In genomic region chrX:12981880-12982279, GRCh38 we compare ENCODE assay signal across 12 cellular contexts. TPM values are rescaled to one million over a fixed set of nuclear protein-coding genes. Genes with fewer than 3 reads are reported as not detected.
DNase-seq lines count a peak whose midpoint lies in the region; ATAC-seq and TF ChIP-seq lines count a peak whose summit lies in the region.
"Had no signal": no experiment of that assay in that cellular context is flagged by ENCODE, and none has a peak within 500 bp of the region (broad histone marks: within the 10 kb centered on the region; RNA-seq: fewer than 3 reads in every experiment).

No MANE protein-coding gene starts in this region.

- H3K36me3 ChIP-seq in CD4-positive, alpha-beta memory T cell (ENCODE audit: insufficient read depth, low read length) = no peaks in the 10 kb centered on the region
- H3K36me3 ChIP-seq in thyroid gland = no peaks in the 10 kb centered on the region
- H3K36me3 ChIP-seq: Peyer's patch had no signal

- intact Hi-C loops in CD4-positive, alpha-beta memory T cell (cut with micrococcal nuclease) = no loop called here
- intact Hi-C loops in thyroid gland (cut with DNase I) = no loop called here

- peak overlapping the region; percentile 46 for H3K27ac ChIP-seq in CD4-positive, alpha-beta memory T cell (ENCODE audit: low read depth, low read length)
- H3K27ac ChIP-seq in thyroid gland = peak overlapping the region in 1 of 3 donors; percentile 8

- no peak overlapping the region for H3K4me3 ChIP-seq in CD4-positive, alpha-beta memory T cell (ENCODE audit: low read length in 2 of 2)
- H3K4me3 ChIP-seq in thyroid gland (replicated peaks in 1 of 3) = no peak overlapping the region
- H3K4me3 ChIP-seq: lung, Peyer's patch had no signal

- peaks cover 14 to 23% of the 10 kb centered on the region in 2 donors for H3K36me3 Mint-ChIP-seq in CD4-positive, alpha-beta memory T cell
- H3K36me3 Mint-ChIP-seq in IgD-negative memory B cell = peaks cover 13% of the 10 kb centered on the region
- H3K36me3 Mint-ChIP-seq in memory B cell = peaks cover 6% of the 10 kb centered on the region

- no peaks in the 10 kb centered on the region for H3K27me3 ChIP-seq in CD4-positive, alpha-beta memory T cell (ENCODE audit: insufficient read depth, low read length)
- H3K27me3 ChIP-seq in thyroid gland = no peaks in the 10 kb centered on the region
- H3K27me3 ChIP-seq: Peyer's patch had no signal

- CTCF ChIA-PET in CD4-positive, alpha-beta memory T cell (lab: Charles Lee; ENCODE audit: partially characterized antibody) = interaction anchor here (0.9 to 4.8 kb wide), 6 partner anchors 31 to 110 kb away, joined by 3 to 23 read pairs (median 3); no protein-coding TSS in a partner anchor

- no peaks in the 10 kb centered on the region for H3K9me3 ChIP-seq in CD4-positive, alpha-beta memory T cell (ENCODE audit: control insufficient read depth in 1 of 2, low read length in 2 of 2)
- H3K9me3 ChIP-seq in thyroid gland = no peaks in the 10 kb centered on the region
- H3K9me3 ChIP-seq: Peyer's patch had no signal

- peak overlapping the region; percentile 92 to 100 (median 96) for H3K27ac Mint-ChIP-seq in CD4-positive, alpha-beta memory T cell
- H3K27ac Mint-ChIP-seq in IgD-negative memory B cell = peak overlapping the region in 1 of 3 donors; percentile 49
- peak overlapping the region; percentile 74 for H3K27ac Mint-ChIP-seq in memory B cell

- TF ChIP-seq CTCF in thyroid gland (IDR thresholded peaks at IDR 0.05) = no peak

- peak; percentile 29 to 59 (median 47) for DNase-seq in CD4-positive, alpha-beta memory T cell
- peak; percentile 15 for DNase-seq in UCSD-AML1 (lab: John Stamatoyannopoulos, UW; ENCODE audit: unreplicated experiment)
- no peak for DNase-seq in memory B cell (ENCODE audit: low spot score in 2 of 2)
- no peak for DNase-seq in NCI-H345 treated with DMSO at 0.1 percent for 48 hours (lab: John Stamatoyannopoulos, UW; ENCODE audit: unreplicated experiment)
- DNase-seq in DMS 273 (lab: John Stamatoyannopoulos, UW; ENCODE audit: unreplicated experiment) = no peak
- DNase-seq in stimulated activated naive CD8-positive, alpha-beta T cell treated with anti-CD3 and anti-CD28 coated beads, Interleukin-15, Interleukin-2, amounts not matched to agents 100 U/mL and 50 U/mL, for 24 hours = no peak
- DNase-seq in thyroid gland = no peak
- DNase-seq: glutamatergic neuron, NCI-H2029 treated with DMSO at 0.1 percent for 48 hours, Peyer's patch had no signal

- TF ChIP-seq POLR2A in thyroid gland (IDR thresholded peaks at IDR 0.05) = no peak

- H3K4me3 Mint-ChIP-seq in CD4-positive, alpha-beta memory T cell = peak overlapping the region; percentile 60 to 92 (median 74)
- H3K4me3 Mint-ChIP-seq in IgD-negative memory B cell (peak overlapping the region in 3 of 4 donors; percentile 10 to 81 (median 79)), memory B cell (peak overlapping the region; percentile 60)

- H3K4me1 ChIP-seq in CD4-positive, alpha-beta memory T cell (ENCODE audit: insufficient read depth, low read length) = peaks cover 85% of the 10 kb centered on the region
- no peaks in the 10 kb centered on the region for H3K4me1 ChIP-seq in thyroid gland
- H3K4me1 ChIP-seq: Peyer's patch had no signal

- peaks cover 0 to 4% (median 0%) of the 10 kb centered on the region in 8 donors for H3K9me3 Mint-ChIP-seq in CD4-positive, alpha-beta memory T cell
- H3K9me3 Mint-ChIP-seq in IgD-negative memory B cell (peaks cover 0 to 4% (median 2%) of the 10 kb centered on the region in 3 donors), memory B cell (peaks cover 2% of the 10 kb centered on the region)

- POLR2A ChIA-PET in CD4-positive, alpha-beta memory T cell (lab: Charles Lee; ENCODE audit: partially characterized antibody) = interaction anchor here (0.7 to 26.3 kb wide), 10 partner anchors 9 to 105 kb away, joined by 3 to 1769 read pairs (median 8); partner anchors contain the start of gene TMSB4X

- 73 to 77% methylated on average over 3 of the region's 3 CpGs for WGBS in thyroid gland, 2 donors

- no peaks in the 10 kb centered on the region for H3K27me3 Mint-ChIP-seq in CD4-positive, alpha-beta memory T cell
- H3K27me3 Mint-ChIP-seq in IgD-negative memory B cell (peaks cover 20% of the 10 kb centered on the region), memory B cell (no peaks in the 10 kb centered on the region)

- H3K4me1 Mint-ChIP-seq in CD4-positive, alpha-beta memory T cell = peaks cover 47 to 92% (median 73%) of the 10 kb centered on the region in 4 donors
- H3K4me1 Mint-ChIP-seq in IgD-negative memory B cell (peaks cover 52 to 66% (median 63%) of the 10 kb centered on the region in 3 donors), memory B cell (peaks cover 41% of the 10 kb centered on the region)

- no peak for ATAC-seq in memory B cell (ENCODE audit: low read depth)
- ATAC-seq in stimulated activated naive CD8-positive, alpha-beta T cell treated with anti-CD3 and anti-CD28 coated beads, Interleukin-15, Interleukin-2, amounts not matched to agents 100 U/mL and 50 U/mL, for 24 hours = no peak

RNA-seq across cellular contexts. Expression of gene TMSB4X, which starts 7.0 kb away (rescaled TPM):
- 1,000 to 10,000 TPM; 4,851 to 5,116 TPM for total RNA-seq in CD4-positive, alpha-beta memory T cell
- over 10,000 TPM; 27,942 to 36,115 TPM for polyA plus RNA-seq in CD4-positive, alpha-beta memory T cell
- 19,114 TPM for polyA plus RNA-seq in IgD-negative memory B cell
- 1,000 to 10,000 TPM in 3 of 4 donors, 100 to 1,000 TPM in 1; 854 to 2,672 (median 1,302) TPM for total RNA-seq in thyroid gland

Comparison
In these comparisons a context has a peak if more than half of its experiments do, and no peak if none do; other contexts are left out.
1. DNase-seq: peak in CD4-positive, alpha-beta memory T cell (5 of 5) and UCSD-AML1 (single experiment); none in memory B cell (0 of 2), NCI-H345 treated with DMSO at 0.1 percent for 48 hours (single experiment), DMS 273 (single experiment), stimulated activated naive CD8-positive, alpha-beta T cell treated with anti-CD3 and anti-CD28 coated beads, Interleukin-15, Interleukin-2, amounts not matched to agents 100 U/mL and 50 U/mL, for 24 hours (single experiment) and thyroid gland (0 of 2).
2. Peak in every context shown above with its lines, with median percentiles within 50 percentile points of each other: H3K4me3 Mint-ChIP-seq.